ENCODE assay signal across 1 cellular context in the genomic region with DNA sequence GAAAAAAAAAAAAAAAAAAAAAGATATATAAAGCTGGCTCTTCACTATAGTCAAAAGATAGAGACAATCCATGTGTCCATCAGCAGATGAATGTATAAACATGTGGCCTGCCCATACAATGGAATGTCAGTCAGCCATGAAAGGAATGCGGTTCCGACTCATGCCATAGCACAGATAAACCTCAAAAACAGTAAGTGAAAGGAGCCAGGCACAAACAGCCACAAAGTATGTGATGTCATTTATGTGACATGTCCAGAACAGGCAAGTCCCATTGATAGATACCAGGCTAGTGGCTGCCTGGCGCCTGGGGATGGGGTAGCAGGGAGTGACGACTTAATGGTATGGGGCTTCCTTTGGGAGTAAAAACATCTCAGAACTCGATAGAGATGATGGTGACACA.
TF ChIP-seq lines count a peak whose summit lies in the region.

No MANE protein-coding gene starts in this region.

TF ChIP-seq in HCT116, 20 proteins besides CTCF, POLR2A, EP300 and RAD21 (continued from another document):
- TF ChIP-seq REST (IDR thresholded peaks at IDR 0.05; ENCODE audit: low read depth), result no peak
- TF ChIP-seq SIN3A (IDR thresholded peaks at IDR 0.05; ENCODE audit: low read depth), result no peak
- TF ChIP-seq MAX (IDR thresholded peaks at IDR 0.05), result no peak
- TF ChIP-seq FOSL1 (IDR thresholded peaks at IDR 0.05; ENCODE audit: low read depth), result no peak
- no peak for TF ChIP-seq SRF (IDR thresholded peaks at IDR 0.05; ENCODE audit: low read depth)
- TF ChIP-seq ZBTB33 (IDR thresholded peaks at IDR 0.05; ENCODE audit: extremely low read depth, insufficient replicate concordance, low read length), result no peak
- no peak for TF ChIP-seq EZH2phosphoT487 (IDR thresholded peaks at IDR 0.05; ENCODE audit: borderline replicate concordance)
